Comparison of ENCODE assay signal across 1 cellular context in genomic region chr3:140941434-140942220, GRCh38.
TF ChIP-seq lines count a peak whose summit lies in the region.

TSS of gene SLC25A36 (plus strand) at chr3:140941836. CDS start at chr3:140942055, 219 bp downstream.

TF ChIP-seq in WTC11, 78 proteins besides CTCF, POLR2A, EP300 and RAD21 (continued from another document and continues in another):
- 0 out of 2 replicates have a peak, but pooled peaks have one; percentile 55 for TF ChIP-seq CREB1 (CRISPR knock-in tag; IDR thresholded peaks at IDR 0.05)
- no peak for TF ChIP-seq GRHL2 (CRISPR knock-in tag; IDR thresholded peaks at IDR 0.05; ENCODE audit: insufficient replicate concordance, severe bottlenecking)
- no peak for TF ChIP-seq NR1H2 (CRISPR knock-in tag; IDR thresholded peaks at IDR 0.05)
- TF ChIP-seq ATF6 (CRISPR knock-in tag; IDR thresholded peaks at IDR 0.05) = no peak
- TF ChIP-seq IRF2 (CRISPR knock-in tag; IDR thresholded peaks at IDR 0.05; ENCODE audit: borderline replicate concordance, low read depth) = no peak
- TF ChIP-seq AR (CRISPR knock-in tag; IDR thresholded peaks at IDR 0.05) = no peak
- TF ChIP-seq MAX (CRISPR knock-in tag; IDR thresholded peaks at IDR 0.05) = peak; percentile 97
- TF ChIP-seq ARID4B (CRISPR knock-in tag; IDR thresholded peaks at IDR 0.05; ENCODE audit: borderline replicate concordance) = peak; percentile 85
- no peak for TF ChIP-seq ZNF263 (CRISPR knock-in tag; IDR thresholded peaks at IDR 0.05; ENCODE audit: low read depth)
- TF ChIP-seq MXD4 (CRISPR knock-in tag; IDR thresholded peaks at IDR 0.05; ENCODE audit: borderline replicate concordance) = no peak
- TF ChIP-seq ZBTB21 (CRISPR knock-in tag; IDR thresholded peaks at IDR 0.05; ENCODE audit: borderline replicate concordance) = peak; percentile 94
- no peak; the same call in 1 of the 2 replicates for TF ChIP-seq OVOL2 (CRISPR knock-in tag; IDR thresholded peaks at IDR 0.05; ENCODE audit: borderline replicate concordance)
- peak; percentile 95; the same call in 1 of the 2 replicates for TF ChIP-seq FOXP1 (CRISPR knock-in tag; IDR thresholded peaks at IDR 0.05; ENCODE audit: borderline replicate concordance)
- TF ChIP-seq ZSCAN18 (CRISPR knock-in tag; IDR thresholded peaks at IDR 0.05) = no peak
- TF ChIP-seq ELF4 (CRISPR knock-in tag; IDR thresholded peaks at IDR 0.05; ENCODE audit: low read depth) = no peak
- TF ChIP-seq HMGXB4 (CRISPR knock-in tag; IDR thresholded peaks at IDR 0.05) = 0 out of 2 replicates have a peak, but pooled peaks have one; percentile 22
- TF ChIP-seq GABPB1 (CRISPR knock-in tag; IDR thresholded peaks at IDR 0.05) = peak; percentile 79
- no peak for TF ChIP-seq ESRRA (CRISPR knock-in tag; IDR thresholded peaks at IDR 0.05; ENCODE audit: borderline replicate concordance)
- TF ChIP-seq JUN (CRISPR knock-in tag; IDR thresholded peaks at IDR 0.05) = no peak; the same call in 1 of the 2 replicates
- no peak for TF ChIP-seq ATF1 (CRISPR knock-in tag; IDR thresholded peaks at IDR 0.05)
- peak; percentile 58; the same call in 1 of the 2 replicates for TF ChIP-seq TEAD1 (CRISPR knock-in tag; IDR thresholded peaks at IDR 0.05)
- TF ChIP-seq AFF4 (CRISPR knock-in tag; IDR thresholded peaks at IDR 0.05; ENCODE audit: borderline replicate concordance) = no peak
- TF ChIP-seq SP1 (CRISPR knock-in tag; conservative IDR thresholded peaks at IDR 0.05) = peak; percentile 92
- TF ChIP-seq ZNF396 (CRISPR knock-in tag; IDR thresholded peaks at IDR 0.05; ENCODE audit: borderline replicate concordance) = no peak
- peak; percentile 94; the same call in 1 of the 2 replicates for TF ChIP-seq CREM (CRISPR knock-in tag; IDR thresholded peaks at IDR 0.05)
- TF ChIP-seq USF2 (CRISPR knock-in tag; IDR thresholded peaks at IDR 0.05) = peak; percentile 91
- no peak for TF ChIP-seq NFATC4 (CRISPR knock-in tag; IDR thresholded peaks at IDR 0.05)
- TF ChIP-seq NR2C2 (CRISPR knock-in tag; IDR thresholded peaks at IDR 0.05) = peak; percentile 61; the same call in 1 of the 2 replicates
- TF ChIP-seq STAT6 (CRISPR knock-in tag; conservative IDR thresholded peaks at IDR 0.05; ENCODE audit: low read depth) = 0 out of 2 replicates have a peak, but pooled peaks have one; percentile 28
- TF ChIP-seq ZNF425 (CRISPR knock-in tag; conservative IDR thresholded peaks at IDR 0.05) = no peak
- no peak for TF ChIP-seq SMAD4 (CRISPR knock-in tag; IDR thresholded peaks at IDR 0.05)
